In the genomic region with DNA sequence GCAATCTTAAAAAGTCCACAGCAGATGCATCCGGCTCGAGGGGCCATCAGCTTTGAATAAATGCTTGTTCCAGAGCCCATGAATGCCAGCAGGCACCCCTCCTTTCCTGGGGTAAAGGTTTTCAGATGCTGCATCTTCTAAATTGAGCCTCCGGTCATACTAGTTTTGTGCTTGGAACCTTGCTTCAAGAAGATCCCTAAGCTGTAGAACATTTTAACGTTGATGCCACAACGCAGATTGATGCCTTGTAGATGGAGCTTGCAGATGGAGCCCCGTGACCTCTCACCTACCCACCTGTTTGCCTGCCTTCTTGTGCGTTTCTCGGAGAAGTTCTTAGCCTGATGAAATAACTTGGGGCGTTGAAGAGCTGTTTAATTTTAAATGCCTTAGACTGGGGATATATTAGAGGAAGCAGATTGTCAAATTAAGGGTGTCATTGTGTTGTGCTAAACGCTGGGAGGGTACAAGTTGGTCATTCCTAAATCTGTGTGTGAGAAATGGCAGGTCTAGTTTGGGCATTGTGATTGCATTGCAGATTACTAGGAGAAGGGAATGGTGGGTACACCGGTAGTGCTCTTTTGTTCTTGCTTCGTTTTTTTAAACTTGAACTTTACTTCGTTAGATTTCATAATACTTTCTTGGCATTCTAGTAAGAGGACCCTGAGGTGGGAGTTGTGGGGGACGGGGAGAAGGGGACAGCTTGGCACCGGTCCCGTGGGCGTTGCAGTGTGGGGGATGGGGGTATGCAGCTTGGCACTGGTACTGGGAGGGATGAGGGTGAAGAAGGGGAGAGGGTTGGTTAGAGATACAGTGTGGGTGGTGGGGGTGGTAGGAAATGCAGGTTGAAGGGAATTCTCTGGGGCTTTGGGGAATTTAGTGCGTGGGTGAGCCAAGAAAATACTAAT, we compare ENCODE assay signal across 1 cellular context.
A peak's percentile ranks its signal among the peaks of the same experiment; 100 is the strongest.
TF ChIP-seq lines count a peak whose summit lies in the region.

No MANE protein-coding gene starts in this region.

TF ChIP-seq in HepG2, 621 proteins besides CTCF, POLR2A, EP300 and RAD21 (continued from another document and continues in another):
- TF ChIP-seq ZNF770 (CRISPR knock-in tag; IDR thresholded peaks at IDR 0.05) (no peak), ZNF616 (CRISPR knock-in tag; IDR thresholded peaks at IDR 0.05; ENCODE audit: low read depth) (no peak), REXO4 (CRISPR knock-in tag; IDR thresholded peaks at IDR 0.05; ENCODE audit: borderline replicate concordance) (no peak), SIN3A (IDR thresholded peaks at IDR 0.05; ENCODE audit: borderline replicate concordance, low read depth, low read length) (no peak), TARDBP (CRISPR knock-in tag; IDR thresholded peaks at IDR 0.05) (no peak), HES4 (CRISPR knock-in tag; IDR thresholded peaks at IDR 0.05; ENCODE audit: borderline replicate concordance) (no peak), DNMT3B (CRISPR knock-in tag; conservative IDR thresholded peaks at IDR 0.05) (0 out of 2 replicates have a peak, but pooled peaks have one; percentile 15), GZF1 (CRISPR knock-in tag; IDR thresholded peaks at IDR 0.05) (no peak), RBM22 (optimal IDR thresholded peaks at IDR 0.05; ENCODE audit: low read length) (peak; percentile 80), GATA4 (IDR thresholded peaks at IDR 0.05; ENCODE audit: borderline replicate concordance, low read depth) (no peak), HMG20A (CRISPR knock-in tag; IDR thresholded peaks at IDR 0.05; ENCODE audit: borderline replicate concordance) (no peak), ZNF552 (CRISPR knock-in tag; IDR thresholded peaks at IDR 0.05; ENCODE audit: borderline replicate concordance) (no peak), ZBTB3 (CRISPR knock-in tag; IDR thresholded peaks at IDR 0.05; ENCODE audit: borderline replicate concordance, low read depth) (no peak), CSRNP2 (CRISPR knock-in tag; conservative IDR thresholded peaks at IDR 0.05; ENCODE audit: low read depth) (no peak), ZNF234 (CRISPR knock-in tag; conservative IDR thresholded peaks at IDR 0.05) (no peak), SPEN (CRISPR knock-in tag; IDR thresholded peaks at IDR 0.05; ENCODE audit: low read depth) (no peak), NR2F1 (CRISPR knock-in tag; IDR thresholded peaks at IDR 0.05) (peak in 1 of 2 experiments; percentile 26; a peak in 1 of 4 replicates), SNAPC2 (CRISPR knock-in tag; IDR thresholded peaks at IDR 0.05) (no peak), RELA (CRISPR knock-in tag; IDR thresholded peaks at IDR 0.05) (no peak), SMARCE1 (IDR thresholded peaks at IDR 0.05; ENCODE audit: borderline replicate concordance) (no peak), ZNF160 (CRISPR knock-in tag; IDR thresholded peaks at IDR 0.05) (no peak), TSC22D2 (CRISPR knock-in tag; IDR thresholded peaks at IDR 0.05; ENCODE audit: borderline replicate concordance) (no peak), NCOA5 (CRISPR knock-in tag; IDR thresholded peaks at IDR 0.05) (no peak), REPIN1 (CRISPR knock-in tag; IDR thresholded peaks at IDR 0.05; ENCODE audit: borderline replicate concordance, low read depth) (no peak), ZNF580 (CRISPR knock-in tag; IDR thresholded peaks at IDR 0.05; ENCODE audit: borderline replicate concordance, low read depth) (no peak), ZNF737 (CRISPR knock-in tag; IDR thresholded peaks at IDR 0.05; ENCODE audit: borderline replicate concordance) (no peak), HDAC6 (IDR thresholded peaks at IDR 0.05; ENCODE audit: low read depth, low read length) (0 out of 2 replicates have a peak, but pooled peaks have one; percentile 27), SIX4 (CRISPR knock-in tag; IDR thresholded peaks at IDR 0.05) (no peak), TMF1 (CRISPR knock-in tag; IDR thresholded peaks at IDR 0.05; ENCODE audit: low read depth) (no peak), ARID3A (IDR thresholded peaks at IDR 0.05; ENCODE audit: low read depth, low read length) (no peak), SALL1 (CRISPR knock-in tag; IDR thresholded peaks at IDR 0.05) (no peak)
- TF ChIP-seq, protein P1, sequence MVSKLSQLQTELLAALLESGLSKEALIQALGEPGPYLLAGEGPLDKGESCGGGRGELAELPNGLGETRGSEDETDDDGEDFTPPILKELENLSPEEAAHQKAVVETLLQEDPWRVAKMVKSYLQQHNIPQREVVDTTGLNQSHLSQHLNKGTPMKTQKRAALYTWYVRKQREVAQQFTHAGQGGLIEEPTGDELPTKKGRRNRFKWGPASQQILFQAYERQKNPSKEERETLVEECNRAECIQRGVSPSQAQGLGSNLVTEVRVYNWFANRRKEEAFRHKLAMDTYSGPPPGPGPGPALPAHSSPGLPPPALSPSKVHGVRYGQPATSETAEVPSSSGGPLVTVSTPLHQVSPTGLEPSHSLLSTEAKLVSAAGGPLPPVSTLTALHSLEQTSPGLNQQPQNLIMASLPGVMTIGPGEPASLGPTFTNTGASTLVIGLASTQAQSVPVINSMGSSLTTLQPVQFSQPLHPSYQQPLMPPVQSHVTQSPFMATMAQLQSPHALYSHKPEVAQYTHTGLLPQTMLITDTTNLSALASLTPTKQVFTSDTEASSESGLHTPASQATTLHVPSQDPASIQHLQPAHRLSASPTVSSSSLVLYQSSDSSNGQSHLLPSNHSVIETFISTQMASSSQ (IDR thresholded peaks at IDR 0.05; ENCODE audit: low read depth): no peak
- TF ChIP-seq, protein P1 (CRISPR knock-in tag; IDR thresholded peaks at IDR 0.05; ENCODE audit: borderline replicate concordance): no peak
- TF ChIP-seq, protein P2, sequence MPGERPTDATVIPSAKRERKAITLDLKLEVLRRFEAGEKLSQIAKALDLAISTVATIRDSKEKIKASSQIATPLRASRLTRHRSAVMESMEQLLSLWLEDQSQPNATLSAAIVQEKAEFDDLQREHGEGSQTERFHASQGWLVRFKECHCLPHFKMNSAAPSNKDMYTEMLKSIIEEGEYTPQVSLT (CRISPR knock-in tag; IDR thresholded peaks at IDR 0.05; ENCODE audit: borderline replicate concordance, low read depth): no peak
- TF ChIP-seq, protein P3, sequence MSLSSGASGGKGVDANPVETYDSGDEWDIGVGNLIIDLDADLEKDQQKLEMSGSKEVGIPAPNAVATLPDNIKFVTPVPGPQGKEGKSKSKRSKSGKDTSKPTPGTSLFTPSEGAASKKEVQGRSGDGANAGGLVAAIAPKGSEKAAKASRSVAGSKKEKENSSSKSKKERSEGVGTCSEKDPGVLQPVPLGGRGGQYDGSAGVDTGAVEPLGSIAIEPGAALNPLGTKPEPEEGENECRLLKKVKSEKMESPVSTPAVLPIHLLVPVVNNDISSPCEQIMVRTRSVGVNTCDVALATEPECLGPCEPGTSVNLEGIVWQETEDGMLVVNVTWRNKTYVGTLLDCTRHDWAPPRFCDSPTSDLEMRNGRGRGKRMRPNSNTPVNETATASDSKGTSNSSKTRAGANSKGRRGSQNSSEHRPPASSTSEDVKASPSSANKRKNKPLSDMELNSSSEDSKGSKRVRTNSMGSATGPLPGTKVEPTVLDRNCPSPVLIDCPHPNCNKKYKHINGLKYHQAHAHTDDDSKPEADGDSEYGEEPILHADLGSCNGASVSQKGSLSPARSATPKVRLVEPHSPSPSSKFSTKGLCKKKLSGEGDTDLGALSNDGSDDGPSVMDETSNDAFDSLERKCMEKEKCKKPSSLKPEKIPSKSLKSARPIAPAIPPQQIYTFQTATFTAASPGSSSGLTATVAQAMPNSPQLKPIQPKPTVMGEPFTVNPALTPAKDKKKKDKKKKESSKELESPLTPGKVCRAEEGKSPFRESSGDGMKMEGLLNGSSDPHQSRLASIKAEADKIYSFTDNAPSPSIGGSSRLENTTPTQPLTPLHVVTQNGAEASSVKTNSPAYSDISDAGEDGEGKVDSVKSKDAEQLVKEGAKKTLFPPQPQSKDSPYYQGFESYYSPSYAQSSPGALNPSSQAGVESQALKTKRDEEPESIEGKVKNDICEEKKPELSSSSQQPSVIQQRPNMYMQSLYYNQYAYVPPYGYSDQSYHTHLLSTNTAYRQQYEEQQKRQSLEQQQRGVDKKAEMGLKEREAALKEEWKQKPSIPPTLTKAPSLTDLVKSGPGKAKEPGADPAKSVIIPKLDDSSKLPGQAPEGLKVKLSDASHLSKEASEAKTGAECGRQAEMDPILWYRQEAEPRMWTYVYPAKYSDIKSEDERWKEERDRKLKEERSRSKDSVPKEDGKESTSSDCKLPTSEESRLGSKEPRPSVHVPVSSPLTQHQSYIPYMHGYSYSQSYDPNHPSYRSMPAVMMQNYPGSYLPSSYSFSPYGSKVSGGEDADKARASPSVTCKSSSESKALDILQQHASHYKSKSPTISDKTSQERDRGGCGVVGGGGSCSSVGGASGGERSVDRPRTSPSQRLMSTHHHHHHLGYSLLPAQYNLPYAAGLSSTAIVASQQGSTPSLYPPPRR (CRISPR knock-in tag; IDR thresholded peaks at IDR 0.05; ENCODE audit: borderline replicate concordance): no peak
- TF ChIP-seq, protein P4, sequence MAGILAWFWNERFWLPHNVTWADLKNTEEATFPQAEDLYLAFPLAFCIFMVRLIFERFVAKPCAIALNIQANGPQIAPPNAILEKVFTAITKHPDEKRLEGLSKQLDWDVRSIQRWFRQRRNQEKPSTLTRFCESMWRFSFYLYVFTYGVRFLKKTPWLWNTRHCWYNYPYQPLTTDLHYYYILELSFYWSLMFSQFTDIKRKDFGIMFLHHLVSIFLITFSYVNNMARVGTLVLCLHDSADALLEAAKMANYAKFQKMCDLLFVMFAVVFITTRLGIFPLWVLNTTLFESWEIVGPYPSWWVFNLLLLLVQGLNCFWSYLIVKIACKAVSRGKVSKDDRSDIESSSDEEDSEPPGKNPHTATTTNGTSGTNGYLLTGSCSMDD (CRISPR knock-in tag; IDR thresholded peaks at IDR 0.05): no peak
- TF ChIP-seq, protein P5, sequence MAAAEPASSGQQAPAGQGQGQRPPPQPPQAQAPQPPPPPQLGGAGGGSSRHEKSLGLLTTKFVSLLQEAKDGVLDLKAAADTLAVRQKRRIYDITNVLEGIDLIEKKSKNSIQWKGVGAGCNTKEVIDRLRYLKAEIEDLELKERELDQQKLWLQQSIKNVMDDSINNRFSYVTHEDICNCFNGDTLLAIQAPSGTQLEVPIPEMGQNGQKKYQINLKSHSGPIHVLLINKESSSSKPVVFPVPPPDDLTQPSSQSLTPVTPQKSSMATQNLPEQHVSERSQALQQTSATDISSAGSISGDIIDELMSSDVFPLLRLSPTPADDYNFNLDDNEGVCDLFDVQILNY (CRISPR knock-in tag; conservative IDR thresholded peaks at IDR 0.05): no peak
